8 cellular contexts compared by ENCODE assay signal in genomic region chr2:137865954-137866540, GRCh38.
DNase-seq lines count a peak whose midpoint lies in the region; ATAC-seq and FAIRE-seq lines count a peak whose summit lies in the region.

No MANE protein-coding gene starts in this region.

- H3K9me3 ChIP-seq in small intestine (ENCODE audit: control insufficient read depth, low read depth): no peaks in the 10 kb centered on the region

- peak; percentile 59 for DNase-seq in COR-L47 (lab: John Stamatoyannopoulos, UW)
- peak; percentile 50 for DNase-seq in NCI-H774 (lab: John Stamatoyannopoulos, UW)
- DNase-seq in activated T-cell treated with anti-CD3 and anti-CD28 coated beads for 24 hours (ENCODE audit: low read depth): peak; percentile 16
- peak; percentile 42 for DNase-seq in foreskin melanocyte
- peak; percentile 44 for DNase-seq in small intestine
- DNase-seq in frontal cortex (ENCODE audit: low spot score in 2 of 2): no peak

- no peaks in the 10 kb centered on the region for H3K27me3 ChIP-seq in small intestine (ENCODE audit: control insufficient read depth in 2 of 2, insufficient read depth in 2 of 2, low read length in 2 of 2)

- no peak for FAIRE-seq in small intestine (lab: Jason Lieb, UNC)
- FAIRE-seq in frontal cortex (lab: Jason Lieb, UNC): no peak

- no peak overlapping the region for H3K27ac ChIP-seq in small intestine (ENCODE audit: low read depth in 1 of 2, low read length in 1 of 2)

- ATAC-seq in GM19035 (IDR thresholded peaks at IDR 0.05; ENCODE audit: unreplicated experiment) (peak; percentile 89), HG03439 (IDR thresholded peaks at IDR 0.05; ENCODE audit: unreplicated experiment) (peak; percentile 74)

- no peaks in the 10 kb centered on the region for H3K4me1 ChIP-seq in small intestine (ENCODE audit: control insufficient read depth in 2 of 2, insufficient read depth in 1 of 2, low read depth in 1 of 2, low read length in 1 of 2)

- H3K4me3 ChIP-seq in small intestine (ENCODE audit: low read depth in 1 of 2, low read length in 2 of 2): no peak overlapping the region

- H3K36me3 ChIP-seq in small intestine (ENCODE audit: control insufficient read depth in 2 of 2, insufficient read depth in 2 of 2, low read length in 2 of 2): no peaks in the 10 kb centered on the region

- WGBS in small intestine, 3 donors: 6 to 25% (median 11%) methylated on average over 2 of the region's 2 CpGs

Comparison
In these comparisons a context has a peak if more than half of its experiments do, and no peak if none do; other contexts are left out.
1. DNase-seq: peak in COR-L47 (single experiment), NCI-H774 (single experiment), activated T-cell treated with anti-CD3 and anti-CD28 coated beads for 24 hours (single experiment), foreskin melanocyte (single experiment) and small intestine (single experiment); none in frontal cortex (0 of 2).